In the genomic region with DNA sequence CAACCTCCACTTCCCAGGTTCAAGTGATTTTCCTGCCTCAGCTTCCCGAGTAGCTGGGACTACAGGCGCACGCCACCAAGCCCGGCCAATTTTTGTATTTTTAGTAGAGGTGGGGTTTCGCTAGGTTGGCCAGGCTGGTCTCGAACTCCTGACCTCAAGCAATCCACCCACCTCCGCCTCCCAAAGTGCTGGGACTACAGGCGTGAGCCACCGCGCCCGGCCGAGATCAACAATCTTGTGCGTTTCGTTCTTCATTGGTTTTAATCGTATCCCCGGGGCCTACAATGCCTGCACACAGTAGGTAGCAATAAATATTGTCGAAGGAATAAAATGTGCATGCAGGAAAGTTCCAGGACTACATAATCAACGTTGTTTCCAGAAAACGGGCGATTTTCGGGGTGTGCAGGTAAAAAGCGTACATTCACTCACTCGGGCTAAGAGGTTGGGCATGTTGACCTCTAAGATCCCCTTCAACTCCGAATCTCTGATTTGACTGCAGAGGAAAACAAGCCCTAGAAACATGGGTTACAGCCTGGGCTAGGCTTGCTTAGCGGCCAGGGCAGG, we compare ENCODE assay signal across 7 cellular contexts. TPM values are rescaled to one million over a fixed set of nuclear protein-coding genes. Genes with fewer than 3 reads are reported as not detected.
A peak's percentile ranks its signal among the peaks of the same experiment; 100 is the strongest.
DNase-seq lines count a peak whose midpoint lies in the region; ATAC-seq, FAIRE-seq and TF ChIP-seq lines count a peak whose summit lies in the region.

No MANE protein-coding gene starts in this region.

- peak overlapping the region; percentile 96 for H3K4me3 Mint-ChIP-seq in activated naive CD8-positive, alpha-beta T cell treated with anti-CD3 and anti-CD28 coated beads, Interleukin-2, amount 50 U/mL, for 24 hours

- peak overlapping the region; percentile 90 for H3K9ac ChIP-seq in HUES64 (ENCODE audit: low read depth, low read length)
- peak overlapping the region; percentile 64 to 98 for H3K9ac ChIP-seq in kidney (ENCODE audit: low read length in 2 of 2)
- peak overlapping the region; percentile 82 to 90 for H3K9ac ChIP-seq in stomach smooth muscle (ENCODE audit: low read length in 2 of 2)

- no peaks in the 10 kb centered on the region for H3K27me3 Mint-ChIP-seq in activated naive CD8-positive, alpha-beta T cell treated with anti-CD3 and anti-CD28 coated beads, Interleukin-2, amount 50 U/mL, for 24 hours

- WGBS in HUES64: 72% methylated on average over 21 of the region's 25 CpGs

- peaks cover 60% of the 10 kb centered on the region for H3K4me1 Mint-ChIP-seq in activated naive CD8-positive, alpha-beta T cell treated with anti-CD3 and anti-CD28 coated beads, Interleukin-2, amount 50 U/mL, for 24 hours

- DNase-seq in activated naive CD8-positive, alpha-beta T cell treated with anti-CD3 and anti-CD28 coated beads, Interleukin-2, amount 50 U/mL, for 24 hours: no peak
- DNase-seq in kidney (no peak), frontal cortex (ENCODE audit: low spot score in 2 of 2) (no peak)

- H3K4me3 ChIP-seq in HUES64 (ENCODE audit: low read length) (peak overlapping the region; percentile 79), kidney (ENCODE audit: low read length in 2 of 2) (peak overlapping the region; percentile 91 to 99), stomach smooth muscle (ENCODE audit: low read length in 2 of 2) (peak overlapping the region; percentile 83 to 96)

- H3K27ac Mint-ChIP-seq in activated naive CD8-positive, alpha-beta T cell treated with anti-CD3 and anti-CD28 coated beads, Interleukin-2, amount 50 U/mL, for 24 hours: peak overlapping the region; percentile 97

- H3K27ac ChIP-seq in HUES64 (ENCODE audit: low read depth, low read length) (peak overlapping the region; percentile 96), kidney (ENCODE audit: low read depth in 2 of 2, low read length in 2 of 2) (peak overlapping the region; percentile 89 to 95), stomach smooth muscle (ENCODE audit: low read length) (peak overlapping the region; percentile 88)

- H3K9me3 Mint-ChIP-seq in activated naive CD8-positive, alpha-beta T cell treated with anti-CD3 and anti-CD28 coated beads, Interleukin-2, amount 50 U/mL, for 24 hours: no peaks in the 10 kb centered on the region

- intact Hi-C loops in kidney (cut with DNase I): no loop called here

- H3K27me3 ChIP-seq in HUES64 (ENCODE audit: insufficient read depth, low read length) (no peaks in the 10 kb centered on the region), stomach smooth muscle (ENCODE audit: control insufficient read depth in 1 of 2, insufficient read depth in 2 of 2, low read length in 2 of 2) (no peaks in the 10 kb centered on the region)

- H3K4me1 ChIP-seq in HUES64 (ENCODE audit: insufficient read depth, low read length) (peaks cover 19% of the 10 kb centered on the region), kidney (ENCODE audit: control insufficient read depth in 1 of 2, insufficient read depth in 1 of 2, low read depth in 1 of 2, low read length in 2 of 2) (peaks cover 11 to 16% of the 10 kb centered on the region in 2 donors), stomach smooth muscle (ENCODE audit: control insufficient read depth, insufficient read depth, low read length) (peaks cover 27% of the 10 kb centered on the region)

- H3K36me3 ChIP-seq in HUES64 (ENCODE audit: insufficient read depth, low read length): no peaks in the 10 kb centered on the region
- H3K36me3 ChIP-seq in kidney (ENCODE audit: control insufficient read depth in 1 of 2, insufficient read depth in 2 of 2, low read length in 2 of 2): no peaks in the 10 kb centered on the region
- no peaks in the 10 kb centered on the region for H3K36me3 ChIP-seq in stomach smooth muscle (ENCODE audit: control insufficient read depth in 2 of 2, insufficient read depth in 2 of 2, low read length in 2 of 2)

- TF ChIP-seq CTCF in kidney (IDR thresholded peaks at IDR 0.05; ENCODE audit: borderline replicate concordance, extremely low read depth, insufficient read depth): no peak

- peaks cover 8% of the 10 kb centered on the region for H3K36me3 Mint-ChIP-seq in activated naive CD8-positive, alpha-beta T cell treated with anti-CD3 and anti-CD28 coated beads, Interleukin-2, amount 50 U/mL, for 24 hours (ENCODE audit: low read depth)

- no peaks in the 10 kb centered on the region for H3K9me3 ChIP-seq in HUES64 (ENCODE audit: insufficient read depth, low read depth, low read length)
- no peaks in the 10 kb centered on the region for H3K9me3 ChIP-seq in kidney (ENCODE audit: control insufficient read depth in 1 of 2, low read length in 2 of 2)
- no peaks in the 10 kb centered on the region for H3K9me3 ChIP-seq in stomach smooth muscle (ENCODE audit: control insufficient read depth in 2 of 2, low read length in 2 of 2)

- no peak for ATAC-seq in activated naive CD8-positive, alpha-beta T cell treated with anti-CD3 and anti-CD28 coated beads, Interleukin-2, amount 50 U/mL, for 24 hours
- ATAC-seq in GM21737 (IDR thresholded peaks at IDR 0.05; ENCODE audit: unreplicated experiment): no peak
- no peak for ATAC-seq in GM19035 (IDR thresholded peaks at IDR 0.05; ENCODE audit: unreplicated experiment)

- FAIRE-seq in kidney (lab: Jason Lieb, UNC): no peak
- no peak for FAIRE-seq in frontal cortex (lab: Jason Lieb, UNC)

RNA-seq across cellular contexts. Expression of gene SOS1, which starts 2.7 kb away (rescaled TPM):
- 12.7 TPM for polyA plus RNA-seq in HUES64 (2013, experiment 1 of 2)
- polyA plus RNA-seq in HUES64 (2013, experiment 2 of 2): 15.5 TPM
- total RNA-seq in kidney: 33.4 TPM
- polyA plus RNA-seq in kidney (ENCODE audit: insufficient read depth, low read depth, low replicate concordance): 5.5 TPM
- 26.5 TPM for total RNA-seq in frontal cortex
